15 cellular contexts compared by ENCODE assay signal in genomic region chr7:74199551-74200355, GRCh38. TPM values are rescaled to one million over a fixed set of nuclear protein-coding genes. Genes with fewer than 3 reads are reported as not detected.
DNase-seq lines count a peak whose midpoint lies in the region; ATAC-seq and TF ChIP-seq lines count a peak whose summit lies in the region.
"Had no signal": no experiment of that assay in that cellular context is flagged by ENCODE, and none has a peak within 500 bp of the region (broad histone marks: within the 10 kb centered on the region; RNA-seq: fewer than 3 reads in every experiment).

No MANE protein-coding gene starts in this region.

- TF ChIP-seq CTCF in PC-9 (conservative IDR thresholded peaks at IDR 0.05) (no peak), endodermal cell (conservative IDR thresholded peaks at IDR 0.05) (no peak)

- H3K9ac ChIP-seq in endodermal cell (ENCODE audit: extremely low read depth, low read length, poor library complexity, severe bottlenecking) = no peak overlapping the region

- CTCF ChIA-PET in PC-9 (lab: Charles Lee) = interaction anchor here (0.6 to 1.1 kb wide), 3 partner anchors 130 to 201 kb away, joined by 4 to 5 read pairs (median 5); no protein-coding TSS in a partner anchor

- peak overlapping the region; percentile 23 for H3K27ac ChIP-seq in PC-9
- no peak overlapping the region for H3K27ac ChIP-seq in endodermal cell (ENCODE audit: low read depth, low read length)
- H3K27ac ChIP-seq: tibial nerve had no signal

- 91 to 92% methylated on average over 16 to 18 of the region's 19 CpGs for WGBS in endodermal cell (ENCODE audit: insufficient coverage in 1 of 2, insufficient read length in 1 of 2), 2 experiments

- POLR2A ChIA-PET in PC-9 (lab: Charles Lee; ENCODE audit: unreplicated experiment) = interaction anchor here (0.5 to 0.7 kb wide), 3 partner anchors 17 to 468 kb away, joined by 6 to 8 read pairs (median 8); no protein-coding TSS in a partner anchor

- H3K9me2 ChIP-seq in PC-9 (ENCODE audit: insufficient read depth) = no peaks in the 10 kb centered on the region

- no peak overlapping the region for H3K27ac Mint-ChIP-seq in activated T-cell treated with anti-CD3 and anti-CD28 coated beads, Interleukin-2, amount 50 U/mL, for 24 hours
- H3K27ac Mint-ChIP-seq in endodermal cell = peak overlapping the region; percentile 73

- no peak overlapping the region for H3K4me2 ChIP-seq in PC-9

- peaks cover 8% of the 10 kb centered on the region; the same call in 1 of the 2 replicates for H3K4me1 ChIP-seq in PC-9 (replicated peaks; ENCODE audit: insufficient read depth)
- H3K4me1 ChIP-seq in endodermal cell (ENCODE audit: control insufficient read depth, insufficient read depth, low read length) = peaks cover 1% of the 10 kb centered on the region

- H3K27me3 ChIP-seq in PC-9 (ENCODE audit: insufficient read depth, low read depth) (no peaks in the 10 kb centered on the region), endodermal cell (ENCODE audit: control insufficient read depth, insufficient read depth, low read length, poor library complexity, severe bottlenecking) (no peaks in the 10 kb centered on the region)
- H3K27me3 ChIP-seq: tibial nerve had no signal

- H3K36me3 Mint-ChIP-seq in activated T-cell treated with anti-CD3 and anti-CD28 coated beads, Interleukin-2, amount 50 U/mL, for 24 hours (ENCODE audit: low read depth) = peaks cover 48% of the 10 kb centered on the region
- peaks cover 28% of the 10 kb centered on the region for H3K36me3 Mint-ChIP-seq in endodermal cell (ENCODE audit: low read depth)

- H3K9me3 ChIP-seq in PC-9 (ENCODE audit: insufficient read depth, low read depth) = no peaks in the 10 kb centered on the region
- no peaks in the 10 kb centered on the region for H3K9me3 ChIP-seq in endodermal cell (ENCODE audit: control insufficient read depth, low read length)
- H3K9me3 ChIP-seq: tibial nerve had no signal

- no TSS peak for BruUV-seq in PC-9 (replicated peaks; lab: Mats Ljungman, UMichigan)

- H3K4me3 Mint-ChIP-seq in activated T-cell treated with anti-CD3 and anti-CD28 coated beads, Interleukin-2, amount 50 U/mL, for 24 hours = no peak overlapping the region
- H3K4me3 Mint-ChIP-seq in endodermal cell = no peak overlapping the region

- no peaks in the 10 kb centered on the region for H3K79me2 ChIP-seq in PC-9 (ENCODE audit: low read depth)

- H3K36me3 ChIP-seq in PC-9 (ENCODE audit: low read depth) = no peaks in the 10 kb centered on the region
- H3K36me3 ChIP-seq in endodermal cell (ENCODE audit: control insufficient read depth, insufficient read depth, low read length) = peaks cover 17% of the 10 kb centered on the region

- ATAC-seq in sciatic nerve (no peak), GM18519 (IDR thresholded peaks at IDR 0.05; ENCODE audit: low FRiP score, unreplicated experiment) (no peak), HG03439 (IDR thresholded peaks at IDR 0.05; ENCODE audit: unreplicated experiment) (no peak)

- peaks cover 9% of the 10 kb centered on the region for H3K4me1 Mint-ChIP-seq in activated T-cell treated with anti-CD3 and anti-CD28 coated beads, Interleukin-2, amount 50 U/mL, for 24 hours (ENCODE audit: low read depth)
- peaks cover 2% of the 10 kb centered on the region for H3K4me1 Mint-ChIP-seq in endodermal cell

- no peaks in the 10 kb centered on the region for H3K9me3 Mint-ChIP-seq in activated T-cell treated with anti-CD3 and anti-CD28 coated beads, Interleukin-2, amount 50 U/mL, for 24 hours
- no peaks in the 10 kb centered on the region for H3K9me3 Mint-ChIP-seq in endodermal cell

- DNase-seq in activated T-cell treated with anti-CD3 and anti-CD28 coated beads, Interleukin-2, amount 50 U/mL, for 24 hours = peak; percentile 11
- no peak for DNase-seq in activated T-cell treated with anti-CD3 and anti-CD28 coated beads, Interleukin-2, amount 50 U/mL, for 1 hour
- DNase-seq in PC-9 (peak; percentile 54 to 61), endodermal cell (peak; percentile 76), sciatic nerve (ENCODE audit: low spot score) (peak; percentile 12), DMS 273 (lab: John Stamatoyannopoulos, UW; ENCODE audit: unreplicated experiment) (no peak)
- DNase-seq: activated CD4-positive, alpha-beta T cell treated with anti-CD3 and anti-CD28 coated beads for 48 hours; DMS79 treated with DMSO at 0.1 percent for 48 hours; foreskin fibroblast; kidney; NCI-H524; SIG-M5 had no signal

- peaks cover 36% of the 10 kb centered on the region for H3F3A ChIP-seq in PC-9 (ENCODE audit: insufficient read depth, low read depth)

- H3K4me3 ChIP-seq in PC-9 = no peak overlapping the region
- no peak overlapping the region for H3K4me3 ChIP-seq in endodermal cell (ENCODE audit: low read length)
- H3K4me3 ChIP-seq: tibial nerve had no signal

- no peaks in the 10 kb centered on the region for H3K27me3 Mint-ChIP-seq in activated T-cell treated with anti-CD3 and anti-CD28 coated beads, Interleukin-2, amount 50 U/mL, for 24 hours
- H3K27me3 Mint-ChIP-seq in endodermal cell (ENCODE audit: insufficient read depth) = no peaks in the 10 kb centered on the region

- 0 out of 2 replicates have a peak, but pooled peaks cover 2% of the 10 kb centered on the region for H4K20me1 ChIP-seq in PC-9 (ENCODE audit: insufficient read depth)

- H2AFZ ChIP-seq in PC-9 = no peak overlapping the region

- intact Hi-C loops in PC-9 (cut with micrococcal nuclease; ENCODE audit: unreplicated experiment) = loop anchor here (5.0 kb wide), 1 partner anchor 147 kb away; no protein-coding TSS in a partner anchor
- intact Hi-C loops in sciatic nerve (cut with DNase I) = no loop called here

RNA-seq across cellular contexts. Expression of gene LAT2, which starts 10.1 kb away (rescaled TPM):
- total RNA-seq in PC-9 (2021) (1.8 and 3.5 TPM in 2 replicates), endodermal cell (1 to 10 TPM in 1 of 2 donors, under 1 TPM in 1; 0.55 to 1.0 TPM), sciatic nerve (12.5 TPM)
- polyA plus RNA-seq in endodermal cell (2013, experiment 1 of 2) = 0.14 TPM
- polyA plus RNA-seq in endodermal cell (2013, experiment 2 of 2) = not detected

RNA-seq across cellular contexts. Expression of gene EIF4H, which starts 25.6 kb away (rescaled TPM):
- 315 and 459 TPM in 2 replicates for total RNA-seq in PC-9 (2021)
- 100 to 1,000 TPM; 305 to 346 TPM for total RNA-seq in endodermal cell
- 288 TPM for polyA plus RNA-seq in endodermal cell (2013, experiment 1 of 2)
- polyA plus RNA-seq in endodermal cell (2013, experiment 2 of 2) = 274 TPM
- 213 TPM for total RNA-seq in sciatic nerve

RNA-seq across cellular contexts. Expression of gene RFC2, which starts 54.4 kb away (rescaled TPM):
- total RNA-seq in PC-9 (2021) (65.5 and 75.7 TPM in 2 replicates), endodermal cell (10 to 100 TPM; 56.7 to 71.6 TPM), sciatic nerve (17.1 TPM)
- polyA plus RNA-seq in endodermal cell (2013, experiment 1 of 2) = 51.0 TPM
- polyA plus RNA-seq in endodermal cell (2013, experiment 2 of 2) = 47.1 TPM

Comparison
In these comparisons a context has a peak if more than half of its experiments do, and no peak if none do; other contexts are left out.
1. DNase-seq: peak in activated T-cell treated with anti-CD3 and anti-CD28 coated beads, Interleukin-2, amount 50 U/mL, for 24 hours (single experiment), PC-9 (2 of 2), endodermal cell (single experiment) and sciatic nerve (single experiment); none in activated T-cell treated with anti-CD3 and anti-CD28 coated beads, Interleukin-2, amount 50 U/mL, for 1 hour (single experiment) and DMS 273 (single experiment).